In genomic region chr19:51005248-51005647, GRCh38 we compare ENCODE assay signal across 12 cellular contexts. TPM values are rescaled to one million over a fixed set of nuclear protein-coding genes. Genes with fewer than 3 reads are reported as not detected.
"Had no signal": no experiment of that assay in that cellular context is flagged by ENCODE, and none has a peak within 500 bp of the region (broad histone marks: within the 10 kb centered on the region; RNA-seq: fewer than 3 reads in every experiment).

No MANE protein-coding gene starts in this region.

- H3K9me3 ChIP-seq: HAP-1 had no signal

- H3K9ac ChIP-seq: GM23248 had no signal

- H3K4me1 ChIP-seq: HAP-1 had no signal

- H3K36me3 ChIP-seq: HAP-1 had no signal

- DNase-seq: GM23248, GOT3, H9, HCEC 1CT, HFFc6 had no signal

- H3K27ac ChIP-seq: GM23248 had no signal

- H3K4me3 ChIP-seq: GM23248, GM23338, HAP-1 had no signal

- ATAC-seq: GM23338, HCT116 had no signal

- FAIRE-seq: H1, H54 had no signal

- H3K4me2 ChIP-seq: GM23338 had no signal

- H2AFZ ChIP-seq: GM23248, GM23338 had no signal

RNA-seq across cellular contexts. Expression of gene KLK8, which starts 3.8 kb away (rescaled TPM):
- total RNA-seq: GM23248, H4, HFFc6 had no signal
- polyA plus RNA-seq: GM23248 had no signal

RNA-seq across cellular contexts. Expression of gene KLK10, which starts 14.3 kb away (rescaled TPM):
- total RNA-seq: GM23248, H4, HFFc6 had no signal
- polyA plus RNA-seq: GM23248 had no signal

RNA-seq across cellular contexts. Expression of gene KLK11, which starts 21.2 kb away (rescaled TPM):
- total RNA-seq: GM23248, GM23338, H1, H4, H7, H9, HFFc6 had no signal
- polyA plus RNA-seq: GM23248, GM23338 had no signal

RNA-seq across cellular contexts. Expression of gene KLK7, which starts 21.5 kb away (rescaled TPM):
- total RNA-seq: GM23248, H4, HFFc6 had no signal
- polyA plus RNA-seq: GM23248 had no signal

RNA-seq across cellular contexts. Expression of gene KLK12, which starts 29.6 kb away (rescaled TPM):
- total RNA-seq: GM23248, GM23338, H1, H4, H7, H9, HFFc6 had no signal
- polyA plus RNA-seq: GM23248, GM23338 had no signal
